In the genomic region with DNA sequence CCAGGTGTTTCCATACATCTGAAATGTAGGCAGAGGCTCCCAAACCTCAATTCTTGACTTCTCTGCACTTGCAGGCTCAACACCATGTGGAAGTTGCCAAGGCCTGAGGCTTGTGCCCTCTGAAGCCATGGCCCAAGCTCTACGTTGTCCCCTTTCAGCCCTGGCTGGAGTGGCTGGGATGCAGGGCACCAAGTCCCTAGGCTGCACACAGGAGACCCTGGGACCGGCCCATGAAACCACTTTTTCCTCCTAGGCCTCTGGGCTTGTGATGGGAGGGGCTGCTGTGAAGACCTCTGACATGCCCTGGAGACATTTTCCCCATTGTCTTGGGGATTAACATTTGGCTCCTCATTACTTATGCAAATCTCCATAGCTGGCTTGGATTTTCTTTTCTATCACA, we compare ENCODE assay signal across 5 cellular contexts. TPM values are rescaled to one million over a fixed set of nuclear protein-coding genes. Genes with fewer than 3 reads are reported as not detected.
"Had no signal": no experiment of that assay in that cellular context is flagged by ENCODE, and none has a peak within 500 bp of the region (broad histone marks: within the 10 kb centered on the region; RNA-seq: fewer than 3 reads in every experiment).

No MANE protein-coding gene starts in this region.

RNA-seq across cellular contexts. Expression of a gene that starts 6.5 kb away (rescaled TPM):
- total RNA-seq: dermis blood vessel endothelial cell, endothelial cell of umbilical vein, esophagus mucosa, fibroblast of villous mesenchyme, foreskin keratinocyte had no signal
- polyA plus RNA-seq: foreskin keratinocyte had no signal
